Comparison of ENCODE assay signal across 1 cellular context in genomic region chr7:99562114-99562784, GRCh38.
TF ChIP-seq lines count a peak whose summit lies in the region.

No MANE protein-coding gene starts in this region.

TF ChIP-seq in WTC11, 78 proteins besides CTCF, POLR2A, EP300 and RAD21 (continued from another document):
- TF ChIP-seq AFF4 (CRISPR knock-in tag; IDR thresholded peaks at IDR 0.05; ENCODE audit: borderline replicate concordance) (no peak), FOXJ3 (CRISPR knock-in tag; IDR thresholded peaks at IDR 0.05; ENCODE audit: borderline replicate concordance) (no peak), KAT7 (CRISPR knock-in tag; IDR thresholded peaks at IDR 0.05; ENCODE audit: borderline replicate concordance) (no peak), HMGA2 (CRISPR knock-in tag; IDR thresholded peaks at IDR 0.05) (no peak), ZNF263 (CRISPR knock-in tag; IDR thresholded peaks at IDR 0.05; ENCODE audit: low read depth) (no peak), JUN (CRISPR knock-in tag; IDR thresholded peaks at IDR 0.05) (no peak)
TF ChIP-seq in WTC11: peak in this region for 0.
